ENCODE assay signal across 10 cellular contexts in genomic region chr11:68974421-68975194, GRCh38. TPM values are rescaled to one million over a fixed set of nuclear protein-coding genes. Genes with fewer than 3 reads are reported as not detected.
DNase-seq lines count a peak whose midpoint lies in the region; ATAC-seq, FAIRE-seq and TF ChIP-seq lines count a peak whose summit lies in the region.
"Had no signal": no experiment of that assay in that cellular context is flagged by ENCODE, and none has a peak within 500 bp of the region (broad histone marks: within the 10 kb centered on the region; RNA-seq: fewer than 3 reads in every experiment).

No MANE protein-coding gene starts in this region.

- no peaks in the 10 kb centered on the region for H3K36me3 Mint-ChIP-seq in T-helper 17 cell (ENCODE audit: low read depth)

- no peak for FAIRE-seq in GM18507 (lab: Jason Lieb, UNC)

- no peak overlapping the region for H3K27ac ChIP-seq in gastroesophageal sphincter

- ATAC-seq in T-helper 17 cell (peak; percentile 57), GM21526 (IDR thresholded peaks at IDR 0.05; ENCODE audit: low FRiP score, unreplicated experiment) (no peak), gastroesophageal sphincter (no peak), GM19351 (IDR thresholded peaks at IDR 0.05; ENCODE audit: unreplicated experiment) (no peak)

- WGBS in gastroesophageal sphincter (ENCODE audit: low coverage in 1 of 2), 2 donors: 100% methylated on average over 1 of the region's 23 CpGs; no CpG with 5 or more reads in 1 of the 2 donors

- H3K27me3 ChIP-seq in gastroesophageal sphincter: no peaks in the 10 kb centered on the region

- peaks cover 2% of the 10 kb centered on the region for H3K4me1 Mint-ChIP-seq in T-helper 17 cell

- peaks cover 6% of the 10 kb centered on the region for H3K27me3 Mint-ChIP-seq in T-helper 17 cell

- no peaks in the 10 kb centered on the region for H3K36me3 ChIP-seq in gastroesophageal sphincter

- H3K4me3 Mint-ChIP-seq in T-helper 17 cell: no peak overlapping the region

- no peaks in the 10 kb centered on the region for H3K9me3 ChIP-seq in T-helper 17 cell (ENCODE audit: control insufficient read depth, low read length, poor library complexity, severe bottlenecking)
- H3K9me3 ChIP-seq in gastroesophageal sphincter: no peaks in the 10 kb centered on the region

- H3K27ac Mint-ChIP-seq in T-helper 17 cell: no peak overlapping the region

- DNase-seq in CD1c-positive myeloid dendritic cell (ENCODE audit: extremely low spot score): peak; percentile 26
- DNase-seq in GM18507 (ENCODE audit: extremely low spot score, insufficient read length, low read depth): peak; percentile 18
- DNase-seq in T-helper 17 cell: no peak
- peak; percentile 50 for DNase-seq in islet precursor cell
- DNase-seq in GDM1 (lab: John Stamatoyannopoulos, UW): no peak
- DNase-seq: NCI-H187 had no signal

- TF ChIP-seq EP300 in gastroesophageal sphincter (IDR thresholded peaks at IDR 0.05): no peak

- H3K4me1 ChIP-seq in gastroesophageal sphincter: peaks cover 0 to 30% (median 0%) of the 10 kb centered on the region in 3 donors

- no peak overlapping the region for H3K4me3 ChIP-seq in gastroesophageal sphincter

- TF ChIP-seq POLR2A in gastroesophageal sphincter (IDR thresholded peaks at IDR 0.05): no peak

- no peak for TF ChIP-seq CTCF in gastroesophageal sphincter (IDR thresholded peaks at IDR 0.05)

RNA-seq across cellular contexts. Expression of gene MRGPRD, which starts 6.2 kb away (rescaled TPM):
- total RNA-seq in T-helper 17 cell (not detected), gastroesophageal sphincter (1 to 10 TPM in 2 of 4 donors, not detected in 2; 2.9 to 5.4 TPM)
- total RNA-seq: lower leg skin had no signal

RNA-seq across cellular contexts. Expression of gene MRGPRF, which starts 38.4 kb away (rescaled TPM):
- not detected for total RNA-seq in T-helper 17 cell
- total RNA-seq in gastroesophageal sphincter: 100 to 1,000 TPM in 3 of 4 donors, 10 to 100 TPM in 1; 88.9 to 213 (median 165) TPM

Comparison
In these comparisons a context has a peak if more than half of its experiments do, and no peak if none do; other contexts are left out.
1. DNase-seq: peak in CD1c-positive myeloid dendritic cell (single experiment), GM18507 (single experiment) and islet precursor cell (single experiment); none in T-helper 17 cell (0 of 3) and GDM1 (single experiment).
2. RNA of gene MRGPRF, which starts 38.4 kb away (total RNA-seq): 88.9 to 213 TPM in gastroesophageal sphincter; not detected in T-helper 17 cell; every median in the first group is over 10 times any median in the second.